9 cellular contexts compared by ENCODE assay signal in genomic region chr9:134374301-134375010, GRCh38. TPM values are rescaled to one million over a fixed set of nuclear protein-coding genes. Genes with fewer than 3 reads are reported as not detected.
DNase-seq lines count a peak whose midpoint lies in the region; ATAC-seq and TF ChIP-seq lines count a peak whose summit lies in the region.
"Had no signal": no experiment of that assay in that cellular context is flagged by ENCODE, and none has a peak within 500 bp of the region (broad histone marks: within the 10 kb centered on the region; RNA-seq: fewer than 3 reads in every experiment).

No MANE protein-coding gene starts in this region.

- no peak for TF ChIP-seq POLR2A in prostate gland (IDR thresholded peaks at IDR 0.05)

- H3K4me1 ChIP-seq in prostate gland (replicated peaks) (peaks cover 73% of the 10 kb centered on the region), PC-3 (ENCODE audit: insufficient read depth, low read length) (peaks cover 24% of the 10 kb centered on the region), OCI-LY7 (ENCODE audit: insufficient read depth, low read length, poor library complexity, severe bottlenecking) (no peaks in the 10 kb centered on the region)
- H3K4me1 ChIP-seq in CD8-positive, alpha-beta memory T cell (ENCODE audit: insufficient read depth, low read length): no peaks in the 10 kb centered on the region

- BruUV-seq in PC-3 (replicated peaks; lab: Mats Ljungman, UMichigan): no TSS peak
- no TSS peak for BruUV-seq in OCI-LY7 (replicated peaks; lab: Mats Ljungman, UMichigan)

- in situ Hi-C loops in G401 (cut with HindIII; ENCODE audit: low sequenced_read_pairs): no loop called here

- CTCF ChIA-PET in PC-3 (lab: Charles Lee): no interaction called here
- CTCF ChIA-PET in CD8-positive, alpha-beta memory T cell (lab: Charles Lee): no interaction called here
- CTCF ChIA-PET in OCI-LY7 (lab: Charles Lee; ENCODE audit: unreplicated experiment): interaction anchor here (0.6 kb wide), 1 partner anchor 202 kb away, joined by 3 read pairs; no protein-coding TSS in a partner anchor

- intact Hi-C loops in left ventricle myocardium superior (cut with micrococcal nuclease) (no loop called here), prostate gland (cut with DNase I) (loop anchor here (5.0 kb wide), 1 partner anchor 63 kb away; no protein-coding TSS in a partner anchor), PC-3 (cut with micrococcal nuclease) (no loop called here), OCI-LY7 (cut with micrococcal nuclease; ENCODE audit: unreplicated experiment) (no loop called here)

- no peaks in the 10 kb centered on the region for H3K27me3 Mint-ChIP-seq in CD8-positive, alpha-beta memory T cell

- POLR2A ChIA-PET in PC-3 (lab: Charles Lee; ENCODE audit: unreplicated experiment): no interaction called here
- POLR2A ChIA-PET in CD8-positive, alpha-beta memory T cell (lab: Charles Lee): no interaction called here
- POLR2A ChIA-PET in OCI-LY7 (lab: Charles Lee): no interaction called here

- no peak overlapping the region for H3K4me3 ChIP-seq in prostate gland
- H3K4me3 ChIP-seq in PC-3 (ENCODE audit: low read length): no peak overlapping the region
- no peak overlapping the region for H3K4me3 ChIP-seq in CD8-positive, alpha-beta memory T cell (ENCODE audit: low read length)
- H3K4me3 ChIP-seq in OCI-LY7 (ENCODE audit: low read depth, low read length, poor library complexity, severe bottlenecking): no peak overlapping the region

- no peaks in the 10 kb centered on the region for H3K9me3 ChIP-seq in prostate gland
- H3K9me3 ChIP-seq in PC-3 (ENCODE audit: low read length): no peaks in the 10 kb centered on the region
- H3K9me3 ChIP-seq in CD8-positive, alpha-beta memory T cell (ENCODE audit: low read length): no peaks in the 10 kb centered on the region
- no peaks in the 10 kb centered on the region for H3K9me3 ChIP-seq in OCI-LY7 (ENCODE audit: low read length)

- H3K9me2 ChIP-seq in PC-3 (replicated peaks; ENCODE audit: low read length) (no peaks in the 10 kb centered on the region), OCI-LY7 (ENCODE audit: insufficient read depth, low read length) (no peaks in the 10 kb centered on the region)

- 69% methylated on average over 21 of the region's 21 CpGs for WGBS in prostate gland

- H3K79me2 ChIP-seq in PC-3 (ENCODE audit: low read length) (peaks cover 49% of the 10 kb centered on the region), OCI-LY7 (ENCODE audit: insufficient read depth, low read depth, low read length) (no peaks in the 10 kb centered on the region)

- H3K36me3 ChIP-seq in prostate gland (no peaks in the 10 kb centered on the region), PC-3 (ENCODE audit: low read depth, low read length) (no peaks in the 10 kb centered on the region), OCI-LY7 (ENCODE audit: insufficient read depth, low read length) (no peaks in the 10 kb centered on the region)
- H3K36me3 ChIP-seq in CD8-positive, alpha-beta memory T cell (ENCODE audit: insufficient read depth, low read length): no peaks in the 10 kb centered on the region

- H3K27me3 ChIP-seq in prostate gland (replicated peaks; ENCODE audit: insufficient read depth) (no peaks in the 10 kb centered on the region), PC-3 (ENCODE audit: low read length) (no peaks in the 10 kb centered on the region)
- H3K27me3 ChIP-seq in CD8-positive, alpha-beta memory T cell (ENCODE audit: insufficient read depth, low read length, poor library complexity, severe bottlenecking): no peaks in the 10 kb centered on the region

- peak overlapping the region in 1 of 8 donors; percentile 57 for H3K27ac Mint-ChIP-seq in CD8-positive, alpha-beta memory T cell

- no peaks in the 10 kb centered on the region for H4K20me1 ChIP-seq in PC-3 (ENCODE audit: low read length)
- H4K20me1 ChIP-seq in OCI-LY7 (ENCODE audit: insufficient read depth, low read length): no peaks in the 10 kb centered on the region

- ATAC-seq in left ventricle myocardium superior (peak; percentile 3), PC-3 (no peak)

- no peak overlapping the region for H3K4me3 Mint-ChIP-seq in CD8-positive, alpha-beta memory T cell

- no peak overlapping the region for H3K9ac ChIP-seq in PC-3 (ENCODE audit: low read length)

- no peaks in the 10 kb centered on the region for H3K36me3 Mint-ChIP-seq in CD8-positive, alpha-beta memory T cell

- no peaks in the 10 kb centered on the region for H3K9me3 Mint-ChIP-seq in CD8-positive, alpha-beta memory T cell

- peaks cover 5 to 19% (median 7%) of the 10 kb centered on the region in 3 donors for H3K4me1 Mint-ChIP-seq in CD8-positive, alpha-beta memory T cell

- no peak overlapping the region for H2AFZ ChIP-seq in PC-3 (ENCODE audit: low read length)
- H2AFZ ChIP-seq in OCI-LY7 (ENCODE audit: low read length): no peak overlapping the region

- DNase-seq in G401 (ENCODE audit: low spot score) (peak; percentile 50), SKM-1 (lab: John Stamatoyannopoulos, UW; ENCODE audit: unreplicated experiment) (peak; percentile 34), left ventricle myocardium superior (peak; percentile 65), prostate gland (ENCODE audit: low spot score) (no peak), PC-3 (no peak), OCI-LY7 (ENCODE audit: low spot score) (no peak), NCI-H146 (lab: John Stamatoyannopoulos, UW) (no peak)
- DNase-seq in CD8-positive, alpha-beta memory T cell: no peak
- DNase-seq: COR-L47 had no signal

- H3F3A ChIP-seq in PC-3 (ENCODE audit: low read length, unreplicated experiment): no peaks in the 10 kb centered on the region

- H3K27ac ChIP-seq in prostate gland: peak overlapping the region; percentile 87 to 95
- no peak overlapping the region for H3K27ac ChIP-seq in PC-3 (ENCODE audit: low read length)
- no peak overlapping the region for H3K27ac ChIP-seq in CD8-positive, alpha-beta memory T cell (ENCODE audit: low read depth, low read length)
- H3K27ac ChIP-seq in OCI-LY7 (ENCODE audit: low read depth, low read length, poor library complexity, severe bottlenecking): no peak overlapping the region

- H3K4me2 ChIP-seq in PC-3 (ENCODE audit: low read length) (no peak overlapping the region), OCI-LY7 (ENCODE audit: low read length) (no peak overlapping the region)

- TF ChIP-seq CTCF in prostate gland (IDR thresholded peaks at IDR 0.05) (no peak), PC-3 (conservative IDR thresholded peaks at IDR 0.05; ENCODE audit: low read depth, low read length) (no peak), OCI-LY7 (conservative IDR thresholded peaks at IDR 0.05; ENCODE audit: low read length) (no peak)

RNA-seq across cellular contexts. Expression of gene RXRA, which starts 48.2 kb away (rescaled TPM):
- 18.9 and 25.8 TPM in 2 replicates for total RNA-seq in G401 (2014; rRNA removed; shearing (Covaris generic))
- 90.8 TPM for total RNA-seq in left ventricle myocardium superior
- 10 to 100 TPM; 69.5 to 84.1 TPM for total RNA-seq in prostate gland
- total RNA-seq in PC-3 (2014; rRNA removed): 17.5 and 23.3 TPM in 2 replicates
- total RNA-seq in CD8-positive, alpha-beta memory T cell: 1 to 10 TPM; 9.9 to 10.0 TPM
- polyA plus RNA-seq in CD8-positive, alpha-beta memory T cell: 2.1 TPM
- total RNA-seq in OCI-LY7 (2014; rRNA removed; shearing (Covaris generic)): 0.05 and 0.25 TPM in 2 replicates
- total RNA-seq in OCI-LY7 (2022): 0.40 and 0.44 TPM in 2 replicates

Comparison
In these comparisons a context has a peak if more than half of its experiments do, and no peak if none do; other contexts are left out.
1. DNase-seq: peak in G401 (single experiment), SKM-1 (single experiment) and left ventricle myocardium superior (single experiment); none in prostate gland (single experiment), PC-3 (single experiment), CD8-positive, alpha-beta memory T cell (0 of 5), OCI-LY7 (single experiment) and NCI-H146 (single experiment).
2. H3K27ac ChIP-seq: peak in prostate gland (2 of 2); none in PC-3 (single experiment), CD8-positive, alpha-beta memory T cell (single experiment) and OCI-LY7 (single experiment).
3. RNA of gene RXRA, which starts 48.2 kb away (total RNA-seq): 90.8 TPM in left ventricle myocardium superior (single experiment), 69.5 to 84.1 TPM in prostate gland, 18.9 to 25.8 TPM in G401, 17.5 to 23.3 TPM in PC-3 and 9.9 to 10.0 TPM in CD8-positive, alpha-beta memory T cell; 0.05 to 0.44 TPM in OCI-LY7; every median in the first group is over 4 times any median in the second.